In genomic region chr7:44471436-44471835, GRCh38 we compare ENCODE assay signal across 13 cellular contexts.
"Had no signal": no experiment of that assay in that cellular context is flagged by ENCODE, and none has a peak within 500 bp of the region (broad histone marks: within the 10 kb centered on the region; RNA-seq: fewer than 3 reads in every experiment).

No MANE protein-coding gene starts in this region.

- H3K36me3 ChIP-seq: right atrium auricular region, uterus had no signal

- H3K4me1 ChIP-seq: uterus had no signal

- H3K27me3 ChIP-seq: right atrium auricular region, tibial nerve, uterus had no signal

- H3K9me3 ChIP-seq: right atrium auricular region, tibial nerve, uterus had no signal

- H3K27ac ChIP-seq: skin epidermis, tibial nerve, uterus had no signal

- DNase-seq: activated CD4-positive, alpha-beta T cell treated with anti-CD3 and anti-CD28 coated beads, Interleukin-2, amount 10 ng/mL, durations not matched to agents 7 days and 5 days; activated CD8-positive, alpha-beta memory T cell treated with anti-CD3 and anti-CD28 coated beads for 24 hours; activated naive CD4-positive, alpha-beta T cell treated with anti-CD3 and anti-CD28 coated beads, Interleukin-2, amount 10 ng/mL, durations not matched to agents 7 days and 5 days; left ventricle myocardium superior; posterior cingulate gyrus; stimulated activated CD4-positive, alpha-beta T cell treated with anti-CD3 and anti-CD28 coated beads, Interleukin-4, amount 100 ng/mL, for 24 hours; stimulated activated naive CD4-positive, alpha-beta T cell treated with Interleukin-2 at 50 U/mL for 16 hours; uterus had no signal

- H3K4me3 ChIP-seq: right atrium auricular region, skin epidermis, tibial nerve, uterus had no signal

- ATAC-seq: esophagus mucosa; left ventricle myocardium superior; natural killer cell treated with Interleukin-12 subunit alpha and Interleukin-12 subunit beta and Interleukin-15 and Interleukin-18, amount 100 ng/mL, for 72 hours had no signal
